Comparison of ENCODE assay signal across 8 cellular contexts in the genomic region with DNA sequence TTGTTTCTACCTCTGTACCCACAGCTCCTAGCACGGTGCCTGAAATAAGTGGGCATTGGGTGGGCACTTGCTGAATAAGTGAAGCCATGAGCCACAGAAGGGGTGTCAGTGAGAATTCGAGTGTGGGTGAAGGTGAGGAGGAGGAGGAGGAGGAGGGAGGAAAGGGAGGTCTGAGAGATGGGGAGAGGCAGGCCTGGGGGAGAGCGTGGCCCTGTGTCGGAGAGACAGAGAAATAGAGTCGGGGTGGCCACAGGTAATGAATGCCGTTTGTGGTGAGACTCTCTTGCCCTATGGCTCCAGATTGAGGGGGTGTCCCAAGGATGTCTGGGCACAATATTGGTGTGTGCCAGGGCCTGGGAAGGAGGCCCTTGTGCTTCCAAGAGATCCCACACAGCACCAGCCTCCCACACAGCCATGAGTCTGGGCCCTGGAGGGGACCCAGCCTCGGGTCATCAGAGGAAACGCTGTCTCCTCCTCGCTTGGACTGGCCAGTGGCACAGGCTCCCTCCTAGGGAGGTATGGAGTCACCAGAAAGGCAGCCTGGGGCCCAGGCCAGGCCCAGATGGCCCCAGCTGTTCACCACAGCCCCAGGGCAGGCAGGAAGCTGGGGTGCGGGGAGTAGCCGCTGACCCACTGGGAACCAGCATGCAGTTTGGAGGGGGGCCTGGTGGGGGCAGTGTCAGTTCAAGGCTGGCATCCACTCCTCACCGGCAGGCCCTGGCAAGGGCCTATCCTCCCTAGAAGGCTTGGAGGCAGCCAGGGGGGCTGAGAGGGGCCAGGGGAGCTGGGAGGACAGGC. TPM values are rescaled to one million over a fixed set of nuclear protein-coding genes. Genes with fewer than 3 reads are reported as not detected.
DNase-seq lines count a peak whose midpoint lies in the region; ATAC-seq, FAIRE-seq and TF ChIP-seq lines count a peak whose summit lies in the region.

No MANE protein-coding gene starts in this region.

- ATAC-seq in A549 (peak; percentile 71 to 81), GM18907 (IDR thresholded peaks at IDR 0.05; ENCODE audit: unreplicated experiment) (no peak), GM18909 (IDR thresholded peaks at IDR 0.05; ENCODE audit: poor library complexity, unreplicated experiment) (no peak)
- no peak for ATAC-seq in stimulated activated memory B cell treated with anti-CD40 and anti-IgM and Interleukin-4, amounts not matched to agents 10 μg/mL and 1 μg/mL and 100 μg/mL, for 72 hours

- H3K4me2 ChIP-seq in A549: no peak overlapping the region

- TF ChIP-seq EP300 in A549 (IDR thresholded peaks at IDR 0.05): no peak

- FAIRE-seq in A549 (lab: Jason Lieb, UNC): no peak

- no peaks in the 10 kb centered on the region for H3K27me3 ChIP-seq in cardiac muscle cell

- TF ChIP-seq POLR2A in A549 (IDR thresholded peaks at IDR 0.05; ENCODE audit: low read length): no peak

- POLR2A ChIA-PET in A549 (lab: Yijun Ruan, JAX): no interaction called here

- peak; percentile 60 to 69 for TF ChIP-seq RAD21 in A549 (conservative IDR thresholded peaks at IDR 0.05 in 1 of 2, IDR thresholded peaks at IDR 0.05 in 1 of 2)

- DNase-seq in A549 (ENCODE audit: low read depth in 1 of 2, low spot score in 1 of 2): peak in 1 of 2 experiments; percentile 72
- DNase-seq in cardiac muscle cell (ENCODE audit: low read depth in 1 of 2, low spot score in 1 of 2): peak; percentile 26 to 51
- no peak for DNase-seq in central memory CD4-positive, alpha-beta T cell

- no peaks in the 10 kb centered on the region for H3K4me1 ChIP-seq in A549
- peaks cover 16% of the 10 kb centered on the region for H3K4me1 ChIP-seq in cardiac muscle cell (ENCODE audit: low read depth)

- TF ChIP-seq CTCF in A549 (IDR thresholded peaks at IDR 0.05) (peak; percentile 34; the same call in 2 of the 3 replicates), GM12872 (IDR thresholded peaks at IDR 0.05; ENCODE audit: insufficient read depth, low read depth, low read length) (peak; percentile 50), VCaP (conservative IDR thresholded peaks at IDR 0.05) (peak; percentile 45), cardiac muscle cell (IDR thresholded peaks at IDR 0.05; ENCODE audit: low read depth, low read length) (peak; percentile 38)

- H3K27ac ChIP-seq in A549: no peak overlapping the region
- H3K27ac ChIP-seq in VCaP: no peak overlapping the region
- H3K27ac ChIP-seq in cardiac muscle cell: no peak overlapping the region

- CTCF ChIA-PET in A549 (lab: Yijun Ruan, JAX): interaction anchor here (0.5 to 1.6 kb wide), 8 partner anchors 9 to 697 kb away, joined by 3 to 6 read pairs (median 4); no protein-coding TSS in a partner anchor

- H3K9me3 ChIP-seq in A549: no peaks in the 10 kb centered on the region
- H3K9me3 ChIP-seq in cardiac muscle cell (ENCODE audit: low read depth): no peaks in the 10 kb centered on the region

- no peaks in the 10 kb centered on the region for H3K9me3 Mint-ChIP-seq in stimulated activated memory B cell treated with anti-CD40 and anti-IgM and Interleukin-4, amounts not matched to agents 10 μg/mL and 1 μg/mL and 100 μg/mL, for 72 hours

- H3K4me1 Mint-ChIP-seq in stimulated activated memory B cell treated with anti-CD40 and anti-IgM and Interleukin-4, amounts not matched to agents 10 μg/mL and 1 μg/mL and 100 μg/mL, for 72 hours: peaks cover 96% of the 10 kb centered on the region

- H3K36me3 Mint-ChIP-seq in stimulated activated memory B cell treated with anti-CD40 and anti-IgM and Interleukin-4, amounts not matched to agents 10 μg/mL and 1 μg/mL and 100 μg/mL, for 72 hours: no peaks in the 10 kb centered on the region

- H3K27me3 Mint-ChIP-seq in stimulated activated memory B cell treated with anti-CD40 and anti-IgM and Interleukin-4, amounts not matched to agents 10 μg/mL and 1 μg/mL and 100 μg/mL, for 72 hours: no peaks in the 10 kb centered on the region

- H3K36me3 ChIP-seq in cardiac muscle cell: no peaks in the 10 kb centered on the region

- peak overlapping the region; percentile 87 for H3K27ac Mint-ChIP-seq in stimulated activated memory B cell treated with anti-CD40 and anti-IgM and Interleukin-4, amounts not matched to agents 10 μg/mL and 1 μg/mL and 100 μg/mL, for 72 hours

- no peak overlapping the region for H3K4me3 Mint-ChIP-seq in stimulated activated memory B cell treated with anti-CD40 and anti-IgM and Interleukin-4, amounts not matched to agents 10 μg/mL and 1 μg/mL and 100 μg/mL, for 72 hours

- H3K4me3 ChIP-seq in A549 (no peak overlapping the region), cardiac muscle cell (no peak overlapping the region)

- WGBS in A549 (ENCODE audit: missing lambda C conversion rate): 73% methylated on average over 11 of the region's 12 CpGs

TF ChIP-seq in A549, 52 proteins besides CTCF, POLR2A, EP300 and RAD21:
- peak; percentile 44; the same call in 1 of the 3 replicates for TF ChIP-seq SMC3 (IDR thresholded peaks at IDR 0.05)
- TF ChIP-seq, protein P1, sequence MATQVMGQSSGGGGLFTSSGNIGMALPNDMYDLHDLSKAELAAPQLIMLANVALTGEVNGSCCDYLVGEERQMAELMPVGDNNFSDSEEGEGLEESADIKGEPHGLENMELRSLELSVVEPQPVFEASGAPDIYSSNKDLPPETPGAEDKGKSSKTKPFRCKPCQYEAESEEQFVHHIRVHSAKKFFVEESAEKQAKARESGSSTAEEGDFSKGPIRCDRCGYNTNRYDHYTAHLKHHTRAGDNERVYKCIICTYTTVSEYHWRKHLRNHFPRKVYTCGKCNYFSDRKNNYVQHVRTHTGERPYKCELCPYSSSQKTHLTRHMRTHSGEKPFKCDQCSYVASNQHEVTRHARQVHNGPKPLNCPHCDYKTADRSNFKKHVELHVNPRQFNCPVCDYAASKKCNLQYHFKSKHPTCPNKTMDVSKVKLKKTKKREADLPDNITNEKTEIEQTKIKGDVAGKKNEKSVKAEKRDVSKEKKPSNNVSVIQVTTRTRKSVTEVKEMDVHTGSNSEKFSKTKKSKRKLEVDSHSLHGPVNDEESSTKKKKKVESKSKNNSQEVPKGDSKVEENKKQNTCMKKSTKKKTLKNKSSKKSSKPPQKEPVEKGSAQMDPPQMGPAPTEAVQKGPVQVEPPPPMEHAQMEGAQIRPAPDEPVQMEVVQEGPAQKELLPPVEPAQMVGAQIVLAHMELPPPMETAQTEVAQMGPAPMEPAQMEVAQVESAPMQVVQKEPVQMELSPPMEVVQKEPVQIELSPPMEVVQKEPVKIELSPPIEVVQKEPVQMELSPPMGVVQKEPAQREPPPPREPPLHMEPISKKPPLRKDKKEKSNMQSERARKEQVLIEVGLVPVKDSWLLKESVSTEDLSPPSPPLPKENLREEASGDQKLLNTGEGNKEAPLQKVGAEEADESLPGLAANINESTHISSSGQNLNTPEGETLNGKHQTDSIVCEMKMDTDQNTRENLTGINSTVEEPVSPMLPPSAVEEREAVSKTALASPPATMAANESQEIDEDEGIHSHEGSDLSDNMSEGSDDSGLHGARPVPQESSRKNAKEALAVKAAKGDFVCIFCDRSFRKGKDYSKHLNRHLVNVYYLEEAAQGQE (IDR thresholded peaks at IDR 0.05): no peak

RNA-seq across cellular contexts. Expression of a gene that starts 49.0 kb away (rescaled TPM):
- 0.57 and 1.0 TPM in 2 replicates for polyA plus RNA-seq in A549 (2011; rRNA removed)
- polyA plus RNA-seq in A549 (2012; cell fraction: cytosol; rRNA removed): 0.25 and 0.27 TPM in 2 replicates
- polyA plus RNA-seq in A549 (2012; cell fraction: nucleus; rRNA removed): 0.43 and 0.62 TPM in 2 replicates
- 0.36 to 0.45 TPM (median 0.44 TPM) in 3 replicates for polyA plus RNA-seq in A549 (2017; fragmentation: RNase III; extraction: RNeasy Plus Mini Kit Qiagen cat#74134 plus additional on column Dnase treatment)
- polyA minus RNA-seq in A549 (2011; rRNA and poly(A)+ RNA removed): 1.7 and 3.0 TPM in 2 replicates
- 36.8 and 46.8 TPM in 2 replicates for total RNA-seq in cardiac muscle cell
- polyA plus RNA-seq in cardiac muscle cell: 11.8 and 14.2 TPM in 2 replicates

Comparison
In these comparisons a context has a peak if more than half of its experiments do, and no peak if none do; other contexts are left out.
1. ATAC-seq: peak in A549 (2 of 2); none in stimulated activated memory B cell treated with anti-CD40 and anti-IgM and Interleukin-4, amounts not matched to agents 10 μg/mL and 1 μg/mL and 100 μg/mL, for 72 hours (single experiment), GM18907 (single experiment) and GM18909 (single experiment).
2. Peak in every context shown above with its lines, with median percentiles within 50 percentile points of each other: CTCF ChIP-seq.